Comparison of ENCODE assay signal across 21 cellular contexts in the genomic region with DNA sequence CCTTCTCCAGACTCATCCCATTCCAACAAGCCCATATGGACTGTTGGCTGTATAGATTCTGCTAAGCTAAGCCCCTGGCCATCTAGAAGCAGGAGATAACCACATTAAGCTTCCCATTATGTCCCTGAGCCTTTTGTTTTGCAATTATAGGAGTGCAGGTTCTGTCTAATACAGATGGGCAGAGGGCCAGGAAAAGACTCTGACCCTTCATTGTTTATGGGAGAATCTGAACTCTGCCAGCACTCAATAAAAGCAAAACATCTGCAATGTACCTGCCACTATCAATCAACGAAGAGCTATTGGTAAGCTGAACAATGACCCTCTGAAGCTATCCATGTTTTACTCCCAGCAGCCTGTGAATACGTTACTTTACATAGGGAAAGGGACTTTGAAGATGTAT.
"Had no signal": no experiment of that assay in that cellular context is flagged by ENCODE, and none has a peak within 500 bp of the region (broad histone marks: within the 10 kb centered on the region; RNA-seq: fewer than 3 reads in every experiment).

No MANE protein-coding gene starts in this region.

- H3K4me3 ChIP-seq: body of pancreas, coronary artery, left ventricle myocardium inferior, mucosa of descending colon, tibial nerve, vagina had no signal

- FAIRE-seq: kidney had no signal

- H3K27me3 ChIP-seq: body of pancreas, foreskin keratinocyte, neutrophil, tibial nerve, vagina had no signal

- H3K36me3 ChIP-seq: left ventricle myocardium inferior, neutrophil, tibial nerve, vagina had no signal

- DNase-seq: activated CD4-positive, alpha-beta T cell treated with anti-CD3 and anti-CD28 coated beads, Interleukin-2, amount 50 U/mL, for 1 hour; activated CD8-positive, alpha-beta memory T cell treated with anti-CD3 and anti-CD28 coated beads for 24 hours; activated naive CD8-positive, alpha-beta T cell treated with anti-CD3 and anti-CD28 coated beads for 36 hours; amygdala; body of pancreas; central memory CD4-positive, alpha-beta T cell; effector memory CD8-positive, alpha-beta T cell; foreskin keratinocyte; glutamatergic neuron; hypothalamus; kidney; left ventricle myocardium inferior; mucosa of descending colon; naive thymus-derived CD8-positive, alpha-beta T cell; stimulated activated CD4-positive, alpha-beta T cell treated with anti-CD3 and anti-CD28 coated beads, Interleukin-2, amount 100 ng/mL, for 48 hours; stimulated activated naive CD4-positive, alpha-beta T cell had no signal

- ATAC-seq: effector memory CD8-positive, alpha-beta T cell; foreskin keratinocyte; mucosa of descending colon; naive thymus-derived CD8-positive, alpha-beta T cell had no signal

- H3K79me2 ChIP-seq: parathyroid adenoma had no signal

- H3K27ac ChIP-seq: body of pancreas, coronary artery, foreskin keratinocyte, left ventricle myocardium inferior, neutrophil, parathyroid adenoma, tibial nerve, vagina had no signal

- H3K9ac ChIP-seq: parathyroid adenoma had no signal

- H3K9me3 ChIP-seq: body of pancreas, left ventricle myocardium inferior, mucosa of descending colon, neutrophil, tibial nerve, vagina had no signal

- H2AFZ ChIP-seq: parathyroid adenoma had no signal

- H3K4me1 ChIP-seq: body of pancreas, foreskin keratinocyte, left ventricle myocardium inferior, parathyroid adenoma, tibial nerve, vagina had no signal
